19 cellular contexts compared by ENCODE assay signal in the genomic region with DNA sequence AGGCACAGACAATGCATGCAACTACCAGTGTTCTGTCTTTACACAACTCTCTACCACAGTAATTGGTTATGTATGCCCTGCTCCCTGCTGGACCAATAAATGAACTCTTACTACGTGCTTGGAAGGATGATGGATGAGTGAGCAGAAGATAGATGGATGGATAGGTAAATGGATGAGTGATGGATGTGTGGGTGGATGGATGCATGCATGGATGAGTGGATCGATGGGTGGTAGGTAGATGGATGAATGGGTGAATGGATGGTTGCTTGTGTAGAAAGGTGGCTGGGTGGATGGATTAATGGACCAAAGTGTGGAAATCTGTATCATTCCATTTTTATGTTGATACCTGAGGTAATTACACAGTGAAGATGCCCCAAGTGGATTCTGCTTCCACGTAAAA. TPM values are rescaled to one million over a fixed set of nuclear protein-coding genes. Genes with fewer than 3 reads are reported as not detected.
DNase-seq lines count a peak whose midpoint lies in the region; ATAC-seq, FAIRE-seq and TF ChIP-seq lines count a peak whose summit lies in the region.
"Had no signal": no experiment of that assay in that cellular context is flagged by ENCODE, and none has a peak within 500 bp of the region (broad histone marks: within the 10 kb centered on the region; RNA-seq: fewer than 3 reads in every experiment).

No MANE protein-coding gene starts in this region.

- no peak for FAIRE-seq in GM12878 (lab: Jason Lieb, UNC)
- FAIRE-seq: D721Med, G401.6, GM12892, GM18507, H54 had no signal

- intact Hi-C loops in GM12878 (cut with micrococcal nuclease; ENCODE audit: unreplicated experiment) = no loop called here
- intact Hi-C loops in CD4-positive, alpha-beta memory T cell (cut with micrococcal nuclease) = no loop called here

- SMC1A ChIA-PET in GM12878 (lab: Charles Lee; ENCODE audit: uncharacterized antibody, unreplicated experiment) = interaction anchor here (1.6 kb wide), 1 partner anchor 11 kb away, joined by 3 read pairs; no protein-coding TSS in a partner anchor

- H3K9me3 Mint-ChIP-seq in stimulated activated naive CD8-positive, alpha-beta T cell treated with anti-CD3 and anti-CD28 coated beads, Interleukin-15, amount 100 ng/mL, for 72 hours = no peaks in the 10 kb centered on the region
- peaks cover 5% of the 10 kb centered on the region for H3K9me3 Mint-ChIP-seq in mesothelial cell of epicardium
- peaks cover 0 to 2% (median 0%) of the 10 kb centered on the region in 8 donors for H3K9me3 Mint-ChIP-seq in CD4-positive, alpha-beta memory T cell
- H3K9me3 Mint-ChIP-seq: CD8-positive, alpha-beta memory T cell had no signal

- no peak for TF ChIP-seq EP300 in GM12878 (IDR thresholded peaks at IDR 0.05; ENCODE audit: borderline replicate concordance in 1 of 2, control insufficient read depth in 1 of 2, low read depth in 2 of 2, low read length in 2 of 2)

- H3K4me3 Mint-ChIP-seq in stimulated activated naive CD8-positive, alpha-beta T cell treated with anti-CD3 and anti-CD28 coated beads, Interleukin-15, amount 100 ng/mL, for 72 hours = no peak overlapping the region
- no peak overlapping the region for H3K4me3 Mint-ChIP-seq in mesothelial cell of epicardium
- H3K4me3 Mint-ChIP-seq in CD4-positive, alpha-beta memory T cell = no peak overlapping the region
- H3K4me3 Mint-ChIP-seq: CD8-positive, alpha-beta memory T cell had no signal

- no peaks in the 10 kb centered on the region for H3K9me3 ChIP-seq in GM12878 (replicated peaks; ENCODE audit: control insufficient read depth, insufficient read depth, low read length)
- H3K9me3 ChIP-seq in HAP-1 = no peaks in the 10 kb centered on the region
- H3K9me3 ChIP-seq in CD4-positive, alpha-beta memory T cell (ENCODE audit: control insufficient read depth in 1 of 2, low read length in 2 of 2) = no peaks in the 10 kb centered on the region

- H3K4me2 ChIP-seq in GM12878 (ENCODE audit: control insufficient read depth, insufficient read depth) = no peak overlapping the region
- H3K4me2 ChIP-seq: KMS-11 had no signal

- H3K27ac ChIP-seq in GM12878 (ENCODE audit: control insufficient read depth, insufficient read depth) = no peak overlapping the region
- no peak overlapping the region for H3K27ac ChIP-seq in CD4-positive, alpha-beta memory T cell (ENCODE audit: low read depth, low read length)
- H3K27ac ChIP-seq: BLaER1 treated with 17β-estradiol and CSF1 and Interleukin-3, amounts not matched to agents 10 nM and 100 nM; GM23248; HL-60; KMS-11 had no signal

- CTCF ChIA-PET in GM12878 (lab: Yijun Ruan, JAX) = interaction anchor here (1.0 kb wide), 1 partner anchor 75 kb away, joined by 3 read pairs; no protein-coding TSS in a partner anchor
- CTCF ChIA-PET in CD4-positive, alpha-beta memory T cell (lab: Charles Lee; ENCODE audit: partially characterized antibody) = no interaction called here

- no peaks in the 10 kb centered on the region for H4K20me1 ChIP-seq in GM12878 (ENCODE audit: control insufficient read depth, insufficient read depth)
- H4K20me1 ChIP-seq: BLaER1 treated with 17β-estradiol and CSF1 and Interleukin-3, amounts not matched to agents 10 nM and 100 nM had no signal

- in situ Hi-C loops in GM12878 (cut with MboI) (no loop called here), HAP-1 (cut with MboI; ENCODE audit: low sequenced_read_pairs) (no loop called here)

- H3K4me1 Mint-ChIP-seq in stimulated activated naive CD8-positive, alpha-beta T cell treated with anti-CD3 and anti-CD28 coated beads, Interleukin-15, amount 100 ng/mL, for 72 hours = no peaks in the 10 kb centered on the region
- H3K4me1 Mint-ChIP-seq in mesothelial cell of epicardium = peaks cover 26% of the 10 kb centered on the region
- H3K4me1 Mint-ChIP-seq in CD4-positive, alpha-beta memory T cell = no peaks in the 10 kb centered on the region
- H3K4me1 Mint-ChIP-seq: CD8-positive, alpha-beta memory T cell had no signal

- H3K36me3 ChIP-seq in GM12878 (ENCODE audit: control insufficient read depth in 2 of 2, insufficient read depth in 2 of 2, low read length in 1 of 2) (no peaks in the 10 kb centered on the region), HAP-1 (replicated peaks) (no peaks in the 10 kb centered on the region)
- H3K36me3 ChIP-seq in CD4-positive, alpha-beta memory T cell (ENCODE audit: insufficient read depth, low read length) = no peaks in the 10 kb centered on the region

- H3K4me1 ChIP-seq in GM12878 (ENCODE audit: control insufficient read depth, insufficient read depth, low read length) (no peaks in the 10 kb centered on the region), HAP-1 (no peaks in the 10 kb centered on the region)
- no peaks in the 10 kb centered on the region for H3K4me1 ChIP-seq in CD4-positive, alpha-beta memory T cell (ENCODE audit: insufficient read depth, low read length)

- RAD21 ChIA-PET in GM12878 (lab: Charles Lee; ENCODE audit: unreplicated experiment) = no interaction called here

- H3K27me3 ChIP-seq in GM12878 (replicated peaks in 1 of 2; ENCODE audit: control insufficient read depth in 2 of 2, insufficient read depth in 2 of 2, low read length in 1 of 2) (no peaks in the 10 kb centered on the region), HAP-1 (ENCODE audit: low read depth) (no peaks in the 10 kb centered on the region)
- no peaks in the 10 kb centered on the region for H3K27me3 ChIP-seq in CD4-positive, alpha-beta memory T cell (ENCODE audit: insufficient read depth, low read length)
- H3K27me3 ChIP-seq: BLaER1 treated with 17β-estradiol and CSF1 and Interleukin-3, amounts not matched to agents 10 nM and 100 nM had no signal

- no peaks in the 10 kb centered on the region for H3K27me3 Mint-ChIP-seq in stimulated activated naive CD8-positive, alpha-beta T cell treated with anti-CD3 and anti-CD28 coated beads, Interleukin-15, amount 100 ng/mL, for 72 hours
- no peaks in the 10 kb centered on the region for H3K27me3 Mint-ChIP-seq in mesothelial cell of epicardium (ENCODE audit: low read depth)
- peaks cover 1 to 2% of the 10 kb centered on the region in 2 donors for H3K27me3 Mint-ChIP-seq in CD4-positive, alpha-beta memory T cell
- H3K27me3 Mint-ChIP-seq: CD8-positive, alpha-beta memory T cell had no signal

- DNase-seq in stimulated activated naive CD8-positive, alpha-beta T cell treated with anti-CD3 and anti-CD28 coated beads, Interleukin-15, amount 100 ng/mL, for 72 hours = no peak
- no peak for DNase-seq in stimulated activated naive CD8-positive, alpha-beta T cell treated with anti-CD3 and anti-CD28 coated beads, Interleukin-15, Interleukin-2, amounts not matched to agents 100 U/mL and 50 U/mL, for 24 hours
- DNase-seq in GM12878 (ENCODE audit: low read depth, low spot score) (no peak), kidney glomerular epithelial cell (lab: John Stamatoyannopoulos, UW) (peak; percentile 44), HAP-1 (ENCODE audit: low spot score in 2 of 2) (no peak), mesothelial cell of epicardium (ENCODE audit: low spot score in 2 of 2, unreplicated experiment in 2 of 2) (no peak)
- no peak for DNase-seq in CD4-positive, alpha-beta memory T cell
- DNase-seq: 8988T; CD8-positive, alpha-beta memory T cell; COR-L47; GM23248 had no signal

- TF ChIP-seq RAD21 in GM12878 (IDR thresholded peaks at IDR 0.05; ENCODE audit: insufficient read depth, low read depth, low read length) = peak; percentile 18; the same call in 1 of the 2 replicates

- no peak overlapping the region for H3K27ac Mint-ChIP-seq in stimulated activated naive CD8-positive, alpha-beta T cell treated with anti-CD3 and anti-CD28 coated beads, Interleukin-15, amount 100 ng/mL, for 72 hours
- no peak overlapping the region for H3K27ac Mint-ChIP-seq in mesothelial cell of epicardium
- no peak overlapping the region for H3K27ac Mint-ChIP-seq in CD4-positive, alpha-beta memory T cell

- H3K4me3 ChIP-seq in GM12878 (no peak overlapping the region), HAP-1 (no peak overlapping the region)
- H3K4me3 ChIP-seq in CD4-positive, alpha-beta memory T cell (ENCODE audit: low read length in 2 of 2) = no peak overlapping the region
- H3K4me3 ChIP-seq: BLaER1 treated with 17β-estradiol and CSF1 and Interleukin-3, amounts not matched to agents 10 nM and 100 nM; GM23248 had no signal

- WGBS in GM12878 (ENCODE audit: insufficient coverage, insufficient replicate concordance, low lambda C conversion rate, missing lambda C conversion rate) = 51% methylated on average over 3 of the region's 3 CpGs

- no peaks in the 10 kb centered on the region for H3K79me2 ChIP-seq in GM12878 (ENCODE audit: control insufficient read depth, insufficient read depth, low read length)

- BruUV-seq in GM12878 (replicated peaks; lab: Mats Ljungman, UMichigan) = no TSS peak

- peaks cover 11% of the 10 kb centered on the region for H3K36me3 Mint-ChIP-seq in mesothelial cell of epicardium
- H3K36me3 Mint-ChIP-seq in CD4-positive, alpha-beta memory T cell = peaks cover 0 to 3% of the 10 kb centered on the region in 2 donors

- TF ChIP-seq POLR2A in GM12878 (IDR thresholded peaks at IDR 0.05; ENCODE audit: low read depth, low read length) = no peak

- peak; percentile 17 for ATAC-seq in stimulated activated naive CD8-positive, alpha-beta T cell treated with anti-CD3 and anti-CD28 coated beads, Interleukin-15, amount 100 ng/mL, for 72 hours
- no peak for ATAC-seq in stimulated activated naive CD8-positive, alpha-beta T cell treated with anti-CD3 and anti-CD28 coated beads, Interleukin-15, Interleukin-2, amounts not matched to agents 100 U/mL and 50 U/mL, for 24 hours
- no peak; the same call in 2 of the 3 replicates for ATAC-seq in GM12878

- no peak overlapping the region for H2AFZ ChIP-seq in GM12878 (ENCODE audit: control insufficient read depth, low read depth, low read length)
- H2AFZ ChIP-seq: GM23248 had no signal

- POLR2A ChIA-PET in GM12878 (lab: Charles Lee) = no interaction called here
- POLR2A ChIA-PET in CD4-positive, alpha-beta memory T cell (lab: Charles Lee; ENCODE audit: partially characterized antibody) = no interaction called here

- no peak overlapping the region for H3K9ac ChIP-seq in GM12878 (ENCODE audit: control insufficient read depth, insufficient read depth, low read length)
- H3K9ac ChIP-seq: BLaER1 treated with 17β-estradiol and CSF1 and Interleukin-3, amounts not matched to agents 10 nM and 100 nM; GM23248; KMS-11 had no signal

- TF ChIP-seq CTCF in GM12878 (IDR thresholded peaks at IDR 0.05 in 2 of 3, conservative IDR thresholded peaks at IDR 0.05 in 1 of 3; ENCODE audit: control insufficient read depth in 2 of 3, extremely low read depth in 1 of 3, insufficient read depth in 1 of 3, low read depth in 3 of 3, low read length in 3 of 3) = no peak
- no peak for TF ChIP-seq CTCF in mesothelial cell of epicardium (IDR thresholded peaks at IDR 0.05; ENCODE audit: unreplicated experiment)

RNA-seq across cellular contexts. Expression of a gene that starts 10.1 kb away (rescaled TPM):
- 9.5 and 10.9 TPM in 2 replicates for total RNA-seq in GM12878 (2013; cell fraction: nucleolus; rRNA removed)
- 10.9 and 11.0 TPM in 2 replicates for total RNA-seq in GM12878 (2014; rRNA removed)
- 7.9 and 8.2 TPM in 2 replicates for total RNA-seq in GM12878 (2014; rRNA removed; fragmentation: Illumina TruSeq; extraction: Trizol)
- 12.5 and 13.2 TPM in 2 replicates for total RNA-seq in GM12878 (2021)
- 4.4 TPM for polyA plus RNA-seq in GM12878 (2011; ENCODE audit: low read depth)
- 4.8 and 6.8 TPM in 2 replicates for polyA plus RNA-seq in GM12878 (2011; rRNA removed)
- 6.9 and 7.2 TPM in 2 replicates for polyA plus RNA-seq in GM12878 (2011; cell fraction: cytosol; rRNA removed)
- 12.2 and 13.7 TPM in 2 replicates for polyA plus RNA-seq in GM12878 (2011; cell fraction: nucleus; rRNA removed)
- 5.6 and 6.1 TPM in 2 replicates for polyA plus RNA-seq in GM12878 (2012)
- polyA plus RNA-seq in GM12878 (2014; fragmentation: Illumina TruSeq; extraction: Trizol) = 12.4 and 13.9 TPM in 2 replicates
- polyA plus RNA-seq in GM12878 (2014; fragmentation: Nextera tagmentation; extraction: Ambion mirVana) = 1 to 10 TPM; 2.5 TPM
- polyA plus RNA-seq in GM12878 (2014; rRNA removed) = 10.5 and 11.1 TPM in 2 replicates
- polyA plus RNA-seq in GM12878 (2016; fragmentation: Nextera tagmentation; extraction: Ambion mirVana) = 10 to 100 TPM; 13.9 to 15.0 TPM
- polyA minus RNA-seq in GM12878 (2011; rRNA and poly(A)+ RNA removed) = 5.0 and 5.9 TPM in 2 replicates
- 1.9 and 3.6 TPM in 2 replicates for polyA minus RNA-seq in GM12878 (2011; cell fraction: cytosol; rRNA and poly(A)+ RNA removed)
- 3.1 and 5.9 TPM in 2 replicates for polyA minus RNA-seq in GM12878 (2011; cell fraction: nucleus; rRNA and poly(A)+ RNA removed)
- 21.7 to 22.1 TPM (median 21.8 TPM) in 3 replicates for total RNA-seq in mesothelial cell of epicardium
- 10 to 100 TPM; 10.7 to 11.3 TPM for total RNA-seq in CD4-positive, alpha-beta memory T cell
- polyA plus RNA-seq in CD4-positive, alpha-beta memory T cell = 1 to 10 TPM; 2.7 to 4.3 TPM
